Comparison of ENCODE assay signal across 8 cellular contexts in genomic region chr10:103367782-103368518, GRCh38. TPM values are rescaled to one million over a fixed set of nuclear protein-coding genes. Genes with fewer than 3 reads are reported as not detected.
DNase-seq lines count a peak whose midpoint lies in the region; ATAC-seq and TF ChIP-seq lines count a peak whose summit lies in the region.

TSS of gene TAF5 (plus strand) at chr10:103367976. CDS start at chr10:103367990, 14 bp downstream.

- peaks cover under 1% of the 10 kb centered on the region for H3K36me3 ChIP-seq in left ventricle myocardium inferior

- no peaks in the 10 kb centered on the region for H3K36me3 Mint-ChIP-seq in progenitor cell of endocrine pancreas (ENCODE audit: insufficient read depth)

- H3K27ac ChIP-seq in angular gyrus (ENCODE audit: low read depth, low read length) (peak within 1 kb of the TSS; percentile 70), left ventricle myocardium inferior (replicated peaks) (peak within 1 kb of the TSS; percentile 90)

- intact Hi-C loops in left ventricle myocardium inferior (cut with micrococcal nuclease), result no loop called here

- peak within 1 kb of the TSS; percentile 92 for H3K4me3 Mint-ChIP-seq in progenitor cell of endocrine pancreas (ENCODE audit: low read depth)

- ATAC-seq in GM18502 (IDR thresholded peaks at IDR 0.05; ENCODE audit: poor library complexity, unreplicated experiment), result peak; percentile 60
- peak; percentile 59 for ATAC-seq in HG02943 (IDR thresholded peaks at IDR 0.05; ENCODE audit: low read depth, unreplicated experiment)

- peak within 1 kb of the TSS; percentile 95 for H3K27ac Mint-ChIP-seq in progenitor cell of endocrine pancreas

- no peaks in the 10 kb centered on the region for H3K27me3 ChIP-seq in left ventricle myocardium inferior (ENCODE audit: low read depth)

- no peak for TF ChIP-seq CTCF in left ventricle myocardium inferior (IDR thresholded peaks at IDR 0.05; ENCODE audit: borderline replicate concordance)
- no peak for TF ChIP-seq CTCF in progenitor cell of endocrine pancreas (IDR thresholded peaks at IDR 0.05; ENCODE audit: unreplicated experiment)

- H3K4me3 ChIP-seq in left ventricle myocardium inferior, result peak within 1 kb of the TSS; percentile 92

- no peaks in the 10 kb centered on the region for H3K9me3 ChIP-seq in left ventricle myocardium inferior (replicated peaks)

- no peaks in the 10 kb centered on the region for H3K27me3 Mint-ChIP-seq in progenitor cell of endocrine pancreas

- H3K4me1 ChIP-seq in left ventricle myocardium inferior, result peaks cover 38% of the 10 kb centered on the region

- peaks cover 2% of the 10 kb centered on the region for H3K4me1 Mint-ChIP-seq in progenitor cell of endocrine pancreas (ENCODE audit: low read depth)

- no peaks in the 10 kb centered on the region for H3K9me3 Mint-ChIP-seq in progenitor cell of endocrine pancreas (ENCODE audit: low read depth)

- DNase-seq in NCI-H187 (lab: John Stamatoyannopoulos, UW) (peak; percentile 24 to 76), T-helper 2 cell (peak; percentile 64 to 98 (median 84)), left ventricle myocardium inferior (peak; percentile 91), progenitor cell of endocrine pancreas (ENCODE audit: low spot score, unreplicated experiment) (peak; percentile 85), ureter (ENCODE audit: low spot score) (peak; percentile 94)

RNA-seq across cellular contexts. Expression of gene TAF5, which starts in this region (rescaled TPM):
- total RNA-seq in left ventricle myocardium inferior, result 2.4 TPM
- total RNA-seq in progenitor cell of endocrine pancreas, result 7.7 and 8.9 TPM in 2 replicates
- total RNA-seq in ureter, result 1.6 TPM

Comparison
In these comparisons a context has a peak if more than half of its experiments do, and no peak if none do; other contexts are left out.
1. Peak in every context shown above with its lines: DNase-seq, ATAC-seq, H3K4me3 ChIP-seq and H3K27ac ChIP-seq.